ENCODE assay signal across 18 cellular contexts in the genomic region with DNA sequence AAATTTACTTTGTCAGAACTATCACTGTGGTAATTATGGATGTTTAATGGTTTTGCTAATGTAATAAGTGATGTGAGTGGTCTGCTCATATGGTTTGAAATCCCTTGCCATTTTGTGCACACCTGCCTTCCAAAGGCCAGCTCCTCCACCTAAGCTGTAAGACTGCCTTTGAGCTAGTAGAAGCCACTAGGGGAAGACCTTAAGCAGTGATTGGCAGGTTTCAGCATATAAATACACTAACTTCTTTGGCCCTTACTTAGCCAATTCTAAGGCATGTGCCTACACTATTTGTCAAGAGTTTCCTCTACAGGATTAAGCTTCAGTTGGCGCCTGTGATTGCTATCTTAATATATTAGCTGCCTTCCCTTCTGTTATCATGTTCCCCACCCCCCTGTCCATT.
"Had no signal": no experiment of that assay in that cellular context is flagged by ENCODE, and none has a peak within 500 bp of the region (broad histone marks: within the 10 kb centered on the region; RNA-seq: fewer than 3 reads in every experiment).

No MANE protein-coding gene starts in this region.

- FAIRE-seq: pancreas, small intestine, urothelium cell line had no signal

- DNase-seq: effector memory CD4-positive, alpha-beta T cell; esophagus squamous epithelium; foreskin fibroblast; glutamatergic neuron; kidney; left cardiac atrium; left ventricle myocardium superior; mesenchymal stem cell; naive B cell; occipital lobe; pancreas; right cardiac atrium; small intestine; stimulated activated CD4-positive, alpha-beta T cell treated with anti-CD3 and anti-CD28 coated beads, Interleukin-12 subunit alpha, Interleukin-12 subunit beta, amount 100 ng/mL, for 4 hours; stimulated activated CD4-positive, alpha-beta T cell treated with anti-CD3 and anti-CD28 coated beads, Interleukin-2, amount 100 ng/mL, for 48 hours; stimulated activated naive CD4-positive, alpha-beta T cell treated with Interleukin-2 at 50 U/mL for 16 hours; thyroid gland had no signal
